ENCODE assay signal across 34 cellular contexts in genomic region chr9:81852820-81853219, GRCh38.
"Had no signal": no experiment of that assay in that cellular context is flagged by ENCODE, and none has a peak within 500 bp of the region (broad histone marks: within the 10 kb centered on the region; RNA-seq: fewer than 3 reads in every experiment).

No MANE protein-coding gene starts in this region.

- DNase-seq: Karpas-422, Kasumi-1, KG1, MG63, MM.1S, MV-4-11, NCI-H1048, NCI-H1092, NCI-H1092 treated with DMSO at 0.1 percent for 48 hours, NCI-H1105, NCI-H1105 treated with DMSO at 0.1 percent for 48 hours, NCI-H1417, NCI-H1417 treated with DMSO at 0.1 percent for 48 hours, NCI-H1436 treated with DMSO at 0.1 percent for 48 hours, NCI-H146, NCI-H1694, NCI-H1694 treated with DMSO at 0.1 percent for 48 hours, NCI-H187, NCI-H187 treated with DMSO at 0.1 percent for 48 hours, NCI-H1930, NCI-H2029, NCI-H2029 treated with DMSO at 0.1 percent for 48 hours, NCI-H2081, NCI-H2081 treated with DMSO at 0.1 percent for 48 hours, NCI-H2107, NCI-H2171, NCI-H2171 treated with DMSO at 0.1 percent for 48 hours, NCI-H2227 treated with DMSO at 0.1 percent for 48 hours, NCI-H226, NCI-H345, NCI-H446, NCI-H446 treated with DMSO at 0.1 percent for 48 hours, NCI-H510A, NCI-H510A treated with DMSO at 0.1 percent for 48 hours had no signal
